Comparison of ENCODE assay signal across 8 cellular contexts in the genomic region with DNA sequence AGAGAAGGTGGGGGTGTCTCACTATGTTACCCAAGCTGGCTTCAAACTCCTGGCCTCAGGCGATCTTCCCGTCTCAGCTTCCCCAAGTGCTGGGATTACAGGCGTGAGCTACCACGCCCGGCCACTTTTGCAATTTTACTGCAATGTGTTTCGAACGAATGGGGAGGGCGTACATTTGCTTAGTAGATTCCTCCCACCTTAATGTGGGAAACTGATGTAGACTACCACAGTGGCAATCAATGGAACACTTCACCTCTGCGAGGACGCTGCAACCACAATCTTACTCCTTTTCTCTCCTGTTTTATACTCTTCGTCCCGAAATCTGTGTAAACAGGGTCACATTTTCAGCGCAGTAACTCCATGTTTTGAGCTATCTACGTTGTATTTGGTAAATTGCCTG. TPM values are rescaled to one million over a fixed set of nuclear protein-coding genes. Genes with fewer than 3 reads are reported as not detected.
A peak's percentile ranks its signal among the peaks of the same experiment; 100 is the strongest.
DNase-seq lines count a peak whose midpoint lies in the region; ATAC-seq and TF ChIP-seq lines count a peak whose summit lies in the region.
"Not testable (repeated sequence)": the region's sequence is repeated elsewhere in the genome, so short reads cannot be mapped to it uniquely, and the experiment has no call there.

No MANE protein-coding gene starts in this region.

- in situ Hi-C loops in IMR-90 (cut with MboI; ENCODE audit: low sequenced_read_pairs), result not testable (repeated sequence)

- peak overlapping the region; percentile 78 for H3K4me3 Mint-ChIP-seq in Calu3 (ENCODE audit: low read depth, unreplicated experiment)
- peak overlapping the region; percentile 70 for H3K4me3 Mint-ChIP-seq in activated naive CD4-positive, alpha-beta T cell treated with anti-CD3 and anti-CD28 coated beads, Interleukin-2, amount 10 ng/mL, durations not matched to agents 7 days and 5 days
- H3K4me3 Mint-ChIP-seq in endodermal cell, result peak overlapping the region; percentile 82

- dilution Hi-C loops in IMR-90 (cut with HindIII; ENCODE audit: low sequenced_read_pairs, unreplicated experiment), result not testable (repeated sequence)

- H4K8ac ChIP-seq in IMR-90 (ENCODE audit: low read depth in 2 of 2, low read length in 2 of 2), result 0 out of 4 replicates have a peak overlapping the region, but pooled peaks of 1 of the 2 experiments have one; percentile 42

- no CpG with 5 or more reads among the region's 14 CpGs for WGBS in IMR-90 (ENCODE audit: extremely low coverage in 2 of 2, insufficient read length in 1 of 2), 2 experiments
- 31% methylated on average over 5 of the region's 14 CpGs; no CpG with 5 or more reads in 1 of the 2 experiments for WGBS in endodermal cell (ENCODE audit: insufficient coverage in 1 of 2, insufficient read length in 1 of 2), 2 experiments
- 6 to 23% (median 12%) methylated on average over 13 to 14 of the region's 14 CpGs for WGBS in ovary, 3 donors
- 22 to 37% methylated on average over 14 of the region's 14 CpGs for WGBS in tibial nerve, 2 donors

- H2BK15ac ChIP-seq in IMR-90 (ENCODE audit: low read depth, low read length), result not testable (repeated sequence)

- intact Hi-C loops in Calu3 (cut with micrococcal nuclease; ENCODE audit: unreplicated experiment); IMR-90 (cut with micrococcal nuclease); left colon (cut with DNase I, micrococcal nuclease); ovary (cut with DNase I): not testable (repeated sequence)

- H4K20me1 ChIP-seq in IMR-90 (ENCODE audit: insufficient read depth, low read length), result peaks cover 20% of the 10 kb centered on the region
- not testable (repeated sequence) for H4K20me1 ChIP-seq in SU-DHL-6 (ENCODE audit: low read depth, low read length)

- peaks cover 23% of the 10 kb centered on the region for H3K36me3 Mint-ChIP-seq in Calu3 (ENCODE audit: insufficient read depth, unreplicated experiment)
- not testable (repeated sequence) for H3K36me3 Mint-ChIP-seq in activated naive CD4-positive, alpha-beta T cell treated with anti-CD3 and anti-CD28 coated beads, Interleukin-2, amount 10 ng/mL, durations not matched to agents 7 days and 5 days; endodermal cell (ENCODE audit: low read depth)

- not testable (repeated sequence) for H3K9me1 ChIP-seq in IMR-90 (ENCODE audit: insufficient read depth, low read length)

- not testable (repeated sequence) for H3K79me2 ChIP-seq in SU-DHL-6 (ENCODE audit: insufficient read depth, low read length)

- not testable (repeated sequence) for H2BK5ac ChIP-seq in IMR-90 (ENCODE audit: low read depth, low read length, poor library complexity, severe bottlenecking)

- TF ChIP-seq POLR2A in IMR-90 (IDR thresholded peaks at IDR 0.05; ENCODE audit: low read depth, low read length); ovary (IDR thresholded peaks at IDR 0.05); tibial nerve (IDR thresholded peaks at IDR 0.05): not testable (repeated sequence)

- not testable (repeated sequence) for H4K5ac ChIP-seq in IMR-90 (ENCODE audit: low read depth, low read length)

- H3K27ac Mint-ChIP-seq in Calu3 (ENCODE audit: unreplicated experiment); activated naive CD4-positive, alpha-beta T cell treated with anti-CD3 and anti-CD28 coated beads, Interleukin-2, amount 10 ng/mL, durations not matched to agents 7 days and 5 days; endodermal cell: not testable (repeated sequence)

- not testable (repeated sequence) for H4K91ac ChIP-seq in IMR-90 (ENCODE audit: insufficient read depth, low read depth, low read length)

- ATAC-seq in IMR-90 (ENCODE audit: low read depth), result not testable (repeated sequence)
- ATAC-seq in left colon, result peak; percentile 15

- H3K4me1 ChIP-seq in IMR-90 (ENCODE audit: control insufficient read depth, insufficient read depth, low read length); endodermal cell (ENCODE audit: control insufficient read depth, insufficient read depth, low read length); ovary (ENCODE audit: insufficient read depth): not testable (repeated sequence)
- H3K4me1 ChIP-seq in tibial nerve, result peaks cover 0 to 25% (median 0%) of the 10 kb centered on the region in 4 donors

- peaks cover 0 to 20% of the 10 kb centered on the region in 2 experiments; a peak in 2 of 4 replicates for H3K79me1 ChIP-seq in IMR-90 (ENCODE audit: low read depth in 1 of 2, low read length in 2 of 2)

- not testable (repeated sequence) for H3K36me3 ChIP-seq in IMR-90 (ENCODE audit: control insufficient read depth, insufficient read depth, low read length); SU-DHL-6 (ENCODE audit: low read length); endodermal cell (ENCODE audit: control insufficient read depth, insufficient read depth, low read length); ovary; tibial nerve

- H3K9me3 Mint-ChIP-seq in Calu3 (ENCODE audit: low read depth, unreplicated experiment); activated naive CD4-positive, alpha-beta T cell treated with anti-CD3 and anti-CD28 coated beads, Interleukin-2, amount 10 ng/mL, durations not matched to agents 7 days and 5 days; endodermal cell: not testable (repeated sequence)

- H3K14ac ChIP-seq in IMR-90 (replicated peaks; ENCODE audit: low read depth, low read length), result not testable (repeated sequence)

- not testable (repeated sequence) for H3K9me2 ChIP-seq in SU-DHL-6 (replicated peaks; ENCODE audit: insufficient read depth, low read length)

- H3K23ac ChIP-seq in IMR-90 (ENCODE audit: low read depth, low read length), result not testable (repeated sequence)

- not testable (repeated sequence) for BruUV-seq in Calu3 (replicated peaks; lab: Mats Ljungman, UMichigan); IMR-90 (replicated peaks; lab: Mats Ljungman, UMichigan)

- H3K27me3 ChIP-seq in IMR-90 (ENCODE audit: control insufficient read depth, insufficient read depth, low read length); SU-DHL-6 (ENCODE audit: low read length); endodermal cell (ENCODE audit: control insufficient read depth, insufficient read depth, low read length, poor library complexity, severe bottlenecking); ovary; tibial nerve: not testable (repeated sequence)

- H3K18ac ChIP-seq in IMR-90 (ENCODE audit: low read depth, low read length), result not testable (repeated sequence)

- TF ChIP-seq RAD21 in IMR-90 (IDR thresholded peaks at IDR 0.05; ENCODE audit: low read length), result not testable (repeated sequence)

- H2BK20ac ChIP-seq in IMR-90 (ENCODE audit: low read depth, low read length), result not testable (repeated sequence)

- H3K4me2 ChIP-seq in IMR-90 (ENCODE audit: low read depth, low read length), result 0 out of 2 replicates have a peak overlapping the region, but pooled peaks have one; percentile 36
- peak overlapping the region; percentile 67 for H3K4me2 ChIP-seq in SU-DHL-6 (ENCODE audit: low read depth, low read length, poor library complexity, severe bottlenecking)

- H3K4ac ChIP-seq in IMR-90 (ENCODE audit: low read depth, low read length), result not testable (repeated sequence)

- CTCF ChIA-PET in Calu3 (lab: Charles Lee); IMR-90 (lab: Yijun Ruan, JAX); activated naive CD4-positive, alpha-beta T cell treated with anti-CD3 and anti-CD28 coated beads, Interleukin-2, amount 10 ng/mL, durations not matched to agents 7 days and 5 days (lab: Charles Lee): not testable (repeated sequence)

- not testable (repeated sequence) for TF ChIP-seq EP300 in ovary (IDR thresholded peaks at IDR 0.05); tibial nerve (IDR thresholded peaks at IDR 0.05)

- not testable (repeated sequence) for TF ChIP-seq CTCF in Calu3 (IDR thresholded peaks at IDR 0.05; ENCODE audit: unreplicated experiment); IMR-90 (conservative IDR thresholded peaks at IDR 0.05; ENCODE audit: low read depth, low read length); SU-DHL-6 (IDR thresholded peaks at IDR 0.05; ENCODE audit: insufficient read depth, low read length, poor library complexity, severe bottlenecking); endodermal cell (conservative IDR thresholded peaks at IDR 0.05); ovary (IDR thresholded peaks at IDR 0.05); tibial nerve (IDR thresholded peaks at IDR 0.05)

- not testable (repeated sequence) for H3K27ac ChIP-seq in IMR-90 (ENCODE audit: insufficient read depth, low read length); SU-DHL-6 (ENCODE audit: low read depth, low read length); endodermal cell (ENCODE audit: low read depth, low read length); ovary; tibial nerve

- POLR2A ChIA-PET in IMR-90 (lab: Charles Lee; ENCODE audit: unreplicated experiment), result not testable (repeated sequence)

- not testable (repeated sequence) for H3K4me3 ChIP-seq in IMR-90 (ENCODE audit: insufficient read depth, low read depth, low read length)
- H3K4me3 ChIP-seq in SU-DHL-6 (ENCODE audit: insufficient read depth, low read length, poor library complexity, severe bottlenecking), result peak overlapping the region; percentile 22
- H3K4me3 ChIP-seq in endodermal cell (ENCODE audit: low read length), result peak overlapping the region; percentile 81
- peak overlapping the region; percentile 88 for H3K4me3 ChIP-seq in ovary
- H3K4me3 ChIP-seq in tibial nerve, result peak overlapping the region in 3 of 4 donors; percentile 72 to 90 (median 74)

- not testable (repeated sequence) for H2AFZ ChIP-seq in IMR-90 (replicated peaks; ENCODE audit: low read length, poor library complexity); SU-DHL-6 (ENCODE audit: low read depth, low read length, severe bottlenecking)

- H2AK5ac ChIP-seq in IMR-90 (ENCODE audit: low read depth, low read length), result not testable (repeated sequence)

- not testable (repeated sequence) for H3F3A ChIP-seq in SU-DHL-6 (ENCODE audit: insufficient read depth)

- not testable (repeated sequence) for H3K27me3 Mint-ChIP-seq in Calu3 (ENCODE audit: unreplicated experiment); activated naive CD4-positive, alpha-beta T cell treated with anti-CD3 and anti-CD28 coated beads, Interleukin-2, amount 10 ng/mL, durations not matched to agents 7 days and 5 days; endodermal cell (ENCODE audit: insufficient read depth)

- not testable (repeated sequence) for H3K56ac ChIP-seq in IMR-90 (ENCODE audit: extremely low read depth, insufficient read depth, low read length)

- not testable (repeated sequence) for H2BK120ac ChIP-seq in IMR-90 (ENCODE audit: low read depth, low read length)

- not testable (repeated sequence) for DNase-seq in Calu3; IMR-90; activated naive CD4-positive, alpha-beta T cell treated with anti-CD3 and anti-CD28 coated beads, Interleukin-2, amount 10 ng/mL, durations not matched to agents 7 days and 5 days; tibial nerve (ENCODE audit: low spot score in 2 of 2)
- DNase-seq in endodermal cell (peak; percentile 38), left colon (peak; percentile 29 to 45), ovary (peak in 2 of 5 donors; percentile 29 to 44)

- not testable (repeated sequence) for H3K9me3 ChIP-seq in IMR-90 (ENCODE audit: control insufficient read depth, insufficient read depth, low read length); SU-DHL-6 (ENCODE audit: insufficient read depth, low read length); endodermal cell (ENCODE audit: control insufficient read depth, low read length); ovary; tibial nerve

- H2AK9ac ChIP-seq in IMR-90 (replicated peaks; ENCODE audit: low read depth, low read length, poor library complexity), result not testable (repeated sequence)

- H3K9ac ChIP-seq in IMR-90 (ENCODE audit: low read depth, low read length); endodermal cell (ENCODE audit: extremely low read depth, low read length, poor library complexity, severe bottlenecking): not testable (repeated sequence)
- peak overlapping the region; percentile 73; the same call in 1 of the 2 replicates for H3K9ac ChIP-seq in SU-DHL-6 (ENCODE audit: low read length)

- H3K4me1 Mint-ChIP-seq in Calu3 (ENCODE audit: low read depth, unreplicated experiment); endodermal cell: not testable (repeated sequence)
- peaks cover 15% of the 10 kb centered on the region for H3K4me1 Mint-ChIP-seq in activated naive CD4-positive, alpha-beta T cell treated with anti-CD3 and anti-CD28 coated beads, Interleukin-2, amount 10 ng/mL, durations not matched to agents 7 days and 5 days

RNA-seq across cellular contexts. Expression of gene PDPR, which starts 47.4 kb away (rescaled TPM):
- total RNA-seq in Calu3 (2022) (30.3 and 31.9 TPM in 2 replicates), IMR-90 (2012; rRNA removed) (10.0 and 12.2 TPM in 2 replicates), endodermal cell (10 to 100 TPM; 28.3 to 28.6 TPM), left colon (10 to 100 TPM; 22.6 to 37.5 TPM), ovary (10 to 100 TPM; 13.4 to 44.5 (median 26.0) TPM), tibial nerve (10 to 100 TPM; 23.2 to 38.4 (median 25.8) TPM)
- polyA plus RNA-seq in IMR-90 (2012; rRNA removed) (19.0 and 19.4 TPM in 2 replicates), ovary (10 to 100 TPM; 14.9 to 21.7 TPM)
- 7.5 and 9.4 TPM in 2 replicates for polyA plus RNA-seq in IMR-90 (2012; cell fraction: cytosol; rRNA removed)
- polyA plus RNA-seq in IMR-90 (2012; cell fraction: nucleus; rRNA removed; ENCODE audit: low replicate concordance), result 41.2 and 66.5 TPM in 2 replicates
- 25.7 TPM for polyA plus RNA-seq in endodermal cell (2013, experiment 1 of 2)
- polyA plus RNA-seq in endodermal cell (2013, experiment 2 of 2), result 23.8 TPM
